In the genomic region with DNA sequence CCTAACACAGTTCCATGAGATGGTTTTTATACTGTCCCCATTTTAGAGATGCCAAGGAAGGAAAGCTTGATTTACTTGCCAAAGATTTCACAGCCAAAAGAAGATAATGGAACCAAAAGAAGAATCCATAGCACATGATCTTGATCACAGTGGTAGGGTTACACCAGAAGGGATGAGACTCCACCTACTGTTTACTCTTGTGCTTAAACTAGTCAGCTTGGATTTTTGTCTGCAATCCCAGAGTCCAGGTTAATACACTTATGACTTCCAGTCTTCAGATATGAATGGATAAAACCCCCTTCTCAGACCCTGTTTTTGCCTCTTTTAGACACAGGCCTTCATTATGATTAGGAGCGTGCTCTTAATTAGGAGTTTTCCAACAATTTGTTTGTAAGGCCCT, we compare ENCODE assay signal across 11 cellular contexts.
DNase-seq lines count a peak whose midpoint lies in the region; ATAC-seq, FAIRE-seq and TF ChIP-seq lines count a peak whose summit lies in the region.
"Had no signal": no experiment of that assay in that cellular context is flagged by ENCODE, and none has a peak within 500 bp of the region (broad histone marks: within the 10 kb centered on the region; RNA-seq: fewer than 3 reads in every experiment).

No MANE protein-coding gene starts in this region.

- no peaks in the 10 kb centered on the region for H4K20me1 ChIP-seq in keratinocyte (ENCODE audit: control insufficient read depth, extremely low read depth, insufficient read depth, low read length)

- ATAC-seq in HG02610 (IDR thresholded peaks at IDR 0.05; ENCODE audit: unreplicated experiment): peak; percentile 23
- no peak for ATAC-seq in GM21619 (IDR thresholded peaks at IDR 0.05; ENCODE audit: unreplicated experiment)
- ATAC-seq in GM18868 (IDR thresholded peaks at IDR 0.05; ENCODE audit: unreplicated experiment): no peak

- CTCF ChIA-PET in HEK293T (lab: Yijun Ruan, JAX): interaction anchor here (0.6 kb wide), 1 partner anchor 109 kb away, joined by 4 read pairs; no protein-coding TSS in a partner anchor

- H3K27ac Mint-ChIP-seq in type B pancreatic cell: no peak overlapping the region

- no peaks in the 10 kb centered on the region for H3K36me3 ChIP-seq in WERI-Rb-1
- H3K36me3 ChIP-seq in keratinocyte (ENCODE audit: control insufficient read depth in 2 of 2, extremely low read depth in 1 of 2, insufficient read depth in 2 of 2, low read length in 2 of 2): no peaks in the 10 kb centered on the region

- no peaks in the 10 kb centered on the region for H3K79me2 ChIP-seq in keratinocyte (ENCODE audit: control insufficient read depth, insufficient read depth, low read length)

- H3K9me1 ChIP-seq in keratinocyte (ENCODE audit: control insufficient read depth, extremely low read depth, insufficient read depth, low read length): no peaks in the 10 kb centered on the region

- H3K9me3 ChIP-seq in WERI-Rb-1 (ENCODE audit: severe bottlenecking): no peaks in the 10 kb centered on the region
- H3K9me3 ChIP-seq in keratinocyte (ENCODE audit: control insufficient read depth, low read depth, low read length): no peaks in the 10 kb centered on the region

- POLR2A ChIA-PET in HEK293T (lab: Yijun Ruan, JAX): no interaction called here

- H3K27ac ChIP-seq in WERI-Rb-1 (no peak overlapping the region), keratinocyte (ENCODE audit: control insufficient read depth, insufficient read depth, low read length) (no peak overlapping the region)

- no peak overlapping the region for H3K4me3 ChIP-seq in WERI-Rb-1 (ENCODE audit: low read depth, low read length)
- no peak overlapping the region for H3K4me3 ChIP-seq in keratinocyte (ENCODE audit: control insufficient read depth in 2 of 3, extremely low read depth in 1 of 3, insufficient read depth in 2 of 3, low read depth in 1 of 3, low read length in 3 of 3)

- H3K36me3 Mint-ChIP-seq in type B pancreatic cell: no peaks in the 10 kb centered on the region

- H3K4me1 ChIP-seq in keratinocyte (ENCODE audit: control insufficient read depth, extremely low read depth, insufficient read depth, low read length): no peaks in the 10 kb centered on the region

- no peak overlapping the region for H3K4me3 Mint-ChIP-seq in type B pancreatic cell
- H3K4me3 Mint-ChIP-seq: dendritic cell treated with granulocyte-macrophage colony-stimulating factor and Interleukin-4, amounts not matched to agents 40 ng/mL and 50 ng/mL, for 4 days had no signal

- H3K4me1 Mint-ChIP-seq in type B pancreatic cell (ENCODE audit: unreplicated experiment): no peaks in the 10 kb centered on the region

- DNase-seq in AG09319 (ENCODE audit: extremely low read depth, low read depth) (no peak), WERI-Rb-1 (no peak), keratinocyte (ENCODE audit: low read depth, low spot score) (no peak), HEK293T (ENCODE audit: extremely low spot score) (no peak), type B pancreatic cell (ENCODE audit: extremely low spot score, unreplicated experiment) (no peak)
- DNase-seq: GDM1, NCI-H1436 had no signal

- dilution Hi-C loops in keratinocyte (cut with MboI; ENCODE audit: extremely low pct_ligation_motif_present, low sequenced_read_pairs): no loop called here

- H3K4me2 ChIP-seq in keratinocyte (ENCODE audit: control insufficient read depth, extremely low read depth, insufficient read depth, low read depth, low read length): no peak overlapping the region

- no peak overlapping the region for H3K9ac ChIP-seq in keratinocyte (ENCODE audit: control insufficient read depth, extremely low read depth, insufficient read depth, low read length)

- H2AFZ ChIP-seq in keratinocyte (ENCODE audit: control insufficient read depth, low read length): no peak overlapping the region

- peak; percentile 30 for TF ChIP-seq CTCF in AG09319 (IDR thresholded peaks at IDR 0.05; ENCODE audit: low read depth, low read length)
- peak; percentile 27; the same call in 1 of the 2 replicates for TF ChIP-seq CTCF in WERI-Rb-1 (IDR thresholded peaks at IDR 0.05; ENCODE audit: low read depth, low read length)
- TF ChIP-seq CTCF in keratinocyte (optimal IDR thresholded peaks at IDR 0.05 in 1 of 3, IDR thresholded peaks at IDR 0.05 in 1 of 3, conservative IDR thresholded peaks at IDR 0.05 in 1 of 3; ENCODE audit: extremely low read depth in 1 of 3, insufficient read depth in 2 of 3, low read length in 3 of 3): peak in 1 of 3 experiments; percentile 14
- TF ChIP-seq CTCF in type B pancreatic cell (conservative IDR thresholded peaks at IDR 0.05): no peak

- peak; percentile 23 for FAIRE-seq in keratinocyte (lab: Jason Lieb, UNC)

- no peaks in the 10 kb centered on the region for H3K27me3 Mint-ChIP-seq in type B pancreatic cell
- H3K27me3 Mint-ChIP-seq: dendritic cell treated with granulocyte-macrophage colony-stimulating factor and Interleukin-4, amounts not matched to agents 40 ng/mL and 50 ng/mL, for 4 days had no signal

- no peaks in the 10 kb centered on the region for H3K9me3 Mint-ChIP-seq in type B pancreatic cell

- no peaks in the 10 kb centered on the region for H3K27me3 ChIP-seq in WERI-Rb-1 (ENCODE audit: insufficient read depth, low read depth, severe bottlenecking)
- no peaks in the 10 kb centered on the region for H3K27me3 ChIP-seq in keratinocyte (ENCODE audit: control insufficient read depth, extremely low read depth, insufficient read depth, low read length)

TF ChIP-seq in HEK293T, 16 proteins besides CTCF, POLR2A, EP300 and RAD21:
- TF ChIP-seq LEF1 (IDR thresholded peaks at IDR 0.05; ENCODE audit: borderline replicate concordance) (no peak), BHLHE40 (IDR thresholded peaks at IDR 0.05; ENCODE audit: borderline replicate concordance) (no peak), L3MBTL2 (conservative IDR thresholded peaks at IDR 0.05) (no peak), NFRKB (IDR thresholded peaks at IDR 0.05) (no peak), SP1 (IDR thresholded peaks at IDR 0.05) (no peak), FOXK2 (IDR thresholded peaks at IDR 0.05) (no peak), FOXA1 (IDR thresholded peaks at IDR 0.05) (no peak)
- TF ChIP-seq, protein P1, sequence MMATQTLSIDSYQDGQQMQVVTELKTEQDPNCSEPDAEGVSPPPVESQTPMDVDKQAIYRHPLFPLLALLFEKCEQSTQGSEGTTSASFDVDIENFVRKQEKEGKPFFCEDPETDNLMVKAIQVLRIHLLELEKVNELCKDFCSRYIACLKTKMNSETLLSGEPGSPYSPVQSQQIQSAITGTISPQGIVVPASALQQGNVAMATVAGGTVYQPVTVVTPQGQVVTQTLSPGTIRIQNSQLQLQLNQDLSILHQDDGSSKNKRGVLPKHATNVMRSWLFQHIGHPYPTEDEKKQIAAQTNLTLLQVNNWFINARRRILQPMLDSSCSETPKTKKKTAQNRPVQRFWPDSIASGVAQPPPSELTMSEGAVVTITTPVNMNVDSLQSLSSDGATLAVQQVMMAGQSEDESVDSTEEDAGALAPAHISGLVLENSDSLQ (IDR thresholded peaks at IDR 0.05): no peak
TF ChIP-seq in HEK293T: peak in this region for 0.
